1 cellular context compared by ENCODE assay signal in genomic region chr1:1639368-1639767, GRCh38. TPM values are rescaled to one million over a fixed set of nuclear protein-coding genes. Genes with fewer than 3 reads are reported as not detected.
"Had no signal": no experiment of that assay in that cellular context is flagged by ENCODE, and none has a peak within 500 bp of the region (broad histone marks: within the 10 kb centered on the region; RNA-seq: fewer than 3 reads in every experiment).

No MANE protein-coding gene starts in this region.

RNA-seq across cellular contexts. Expression of gene MMP23B, which starts 7.4 kb away (rescaled TPM):
- total RNA-seq: dermis blood vessel endothelial cell had no signal
